Comparison of ENCODE assay signal across 8 cellular contexts in genomic region chr16:18561727-18562314, GRCh38. TPM values are rescaled to one million over a fixed set of nuclear protein-coding genes. Genes with fewer than 3 reads are reported as not detected.
DNase-seq lines count a peak whose midpoint lies in the region; ATAC-seq, FAIRE-seq and TF ChIP-seq lines count a peak whose summit lies in the region.
"Not testable (repeated sequence)": the region's sequence is repeated elsewhere in the genome, so short reads cannot be mapped to it uniquely, and the experiment has no call there.

TSS of gene NOMO2 (minus strand) at chr16:18562097. CDS start at chr16:18562040, 57 bp downstream.

- H3K4me1 ChIP-seq in CD8-positive, alpha-beta memory T cell (ENCODE audit: insufficient read depth, low read length), result not testable (repeated sequence)

- H3K36me3 ChIP-seq in CD8-positive, alpha-beta memory T cell (ENCODE audit: insufficient read depth, low read length), result not testable (repeated sequence)

- ATAC-seq in GM21447 (IDR thresholded peaks at IDR 0.05; ENCODE audit: unreplicated experiment) (peak; percentile 93), HG03442 (IDR thresholded peaks at IDR 0.05; ENCODE audit: unreplicated experiment) (peak; percentile 93)

- H3K4me1 Mint-ChIP-seq in CD8-positive, alpha-beta memory T cell, result peaks cover 9 to 21% (median 17%) of the 10 kb centered on the region in 3 donors
- peaks cover 18% of the 10 kb centered on the region for H3K4me1 Mint-ChIP-seq in activated naive CD4-positive, alpha-beta T cell treated with anti-CD3 and anti-CD28 coated beads, Interleukin-2, amount 10 ng/mL, durations not matched to agents 7 days and 5 days
- H3K4me1 Mint-ChIP-seq in neural crest cell, result not testable (repeated sequence)

- not testable (repeated sequence) for H3K27me3 ChIP-seq in CD8-positive, alpha-beta memory T cell (ENCODE audit: insufficient read depth, low read length, poor library complexity, severe bottlenecking)

- not testable (repeated sequence) for FAIRE-seq in frontal cortex (lab: Jason Lieb, UNC)

- H3K9me3 Mint-ChIP-seq in CD8-positive, alpha-beta memory T cell; activated naive CD4-positive, alpha-beta T cell treated with anti-CD3 and anti-CD28 coated beads, Interleukin-2, amount 10 ng/mL, durations not matched to agents 7 days and 5 days; neural crest cell: not testable (repeated sequence)

- H3K36me3 Mint-ChIP-seq in CD8-positive, alpha-beta memory T cell; activated naive CD4-positive, alpha-beta T cell treated with anti-CD3 and anti-CD28 coated beads, Interleukin-2, amount 10 ng/mL, durations not matched to agents 7 days and 5 days; neural crest cell (ENCODE audit: low read depth): not testable (repeated sequence)

- not testable (repeated sequence) for H3K27me3 Mint-ChIP-seq in CD8-positive, alpha-beta memory T cell; activated naive CD4-positive, alpha-beta T cell treated with anti-CD3 and anti-CD28 coated beads, Interleukin-2, amount 10 ng/mL, durations not matched to agents 7 days and 5 days; neural crest cell (ENCODE audit: low read depth)

- DNase-seq in CD8-positive, alpha-beta memory T cell, result peak; percentile 80 to 96 (median 96)
- DNase-seq in activated naive CD4-positive, alpha-beta T cell treated with anti-CD3 and anti-CD28 coated beads, Interleukin-2, amount 10 ng/mL, durations not matched to agents 7 days and 5 days, result peak; percentile 93
- DNase-seq in frontal cortex (ENCODE audit: low spot score in 2 of 2), result not testable (repeated sequence)
- DNase-seq in neural crest cell (ENCODE audit: low read depth, low spot score), result peak; percentile 77
- peak; percentile 83 to 84 for DNase-seq in stimulated activated CD8-positive, alpha-beta memory T cell treated with anti-CD3 and anti-CD28 coated beads, Interleukin-2, amount 100 ng/mL, for 1 hour (ENCODE audit: low read depth in 2 of 2)

- CTCF ChIA-PET in CD8-positive, alpha-beta memory T cell (lab: Charles Lee); activated naive CD4-positive, alpha-beta T cell treated with anti-CD3 and anti-CD28 coated beads, Interleukin-2, amount 10 ng/mL, durations not matched to agents 7 days and 5 days (lab: Charles Lee): not testable (repeated sequence)

- H3K27ac Mint-ChIP-seq in CD8-positive, alpha-beta memory T cell, result peak within 1 kb of the TSS in 5 of 8 donors; percentile 52 to 89 (median 68)
- peak within 1 kb of the TSS; percentile 62 for H3K27ac Mint-ChIP-seq in activated naive CD4-positive, alpha-beta T cell treated with anti-CD3 and anti-CD28 coated beads, Interleukin-2, amount 10 ng/mL, durations not matched to agents 7 days and 5 days
- H3K27ac Mint-ChIP-seq in neural crest cell (ENCODE audit: unreplicated experiment), result not testable (repeated sequence)

- not testable (repeated sequence) for H3K27ac ChIP-seq in CD8-positive, alpha-beta memory T cell (ENCODE audit: low read depth, low read length)

- POLR2A ChIA-PET in CD8-positive, alpha-beta memory T cell (lab: Charles Lee), result not testable (repeated sequence)

- not testable (repeated sequence) for H3K4me3 ChIP-seq in CD8-positive, alpha-beta memory T cell (ENCODE audit: low read length)

- peak within 1 kb of the TSS; percentile 65 to 87 (median 75) for H3K4me3 Mint-ChIP-seq in CD8-positive, alpha-beta memory T cell
- H3K4me3 Mint-ChIP-seq in activated naive CD4-positive, alpha-beta T cell treated with anti-CD3 and anti-CD28 coated beads, Interleukin-2, amount 10 ng/mL, durations not matched to agents 7 days and 5 days, result peak within 1 kb of the TSS; percentile 66
- peak within 1 kb of the TSS; percentile 82 for H3K4me3 Mint-ChIP-seq in neural crest cell

- intact Hi-C loops in T-helper 1 cell treated with Interleukin-12 subunit alpha and Interleukin-12 subunit beta and Interleukin-4 antibody, amounts not matched to agents 30 ng/mL and 1 ng/mL, for 36 hours (cut with micrococcal nuclease), result not testable (repeated sequence)

- not testable (repeated sequence) for H3K9me3 ChIP-seq in CD8-positive, alpha-beta memory T cell (ENCODE audit: low read length)

- TF ChIP-seq CTCF in neural crest cell (conservative IDR thresholded peaks at IDR 0.05), result not testable (repeated sequence)

RNA-seq across cellular contexts. Expression of gene NOMO2, which starts in this region (rescaled TPM):
- total RNA-seq in CD8-positive, alpha-beta memory T cell, result 10 to 100 TPM; 85.8 to 90.1 TPM
- polyA plus RNA-seq in CD8-positive, alpha-beta memory T cell, result 67.5 TPM
- 114 and 126 TPM in 2 replicates for total RNA-seq in T-helper 1 cell treated with Interleukin-12 subunit alpha and Interleukin-12 subunit beta and Interleukin-4 antibody, amounts not matched to agents 30 ng/mL and 1 ng/mL, for 36 hours
- total RNA-seq in frontal cortex, result 125 TPM
- total RNA-seq in neural crest cell, result 84.7 and 86.7 TPM in 2 replicates
